In the genomic region with DNA sequence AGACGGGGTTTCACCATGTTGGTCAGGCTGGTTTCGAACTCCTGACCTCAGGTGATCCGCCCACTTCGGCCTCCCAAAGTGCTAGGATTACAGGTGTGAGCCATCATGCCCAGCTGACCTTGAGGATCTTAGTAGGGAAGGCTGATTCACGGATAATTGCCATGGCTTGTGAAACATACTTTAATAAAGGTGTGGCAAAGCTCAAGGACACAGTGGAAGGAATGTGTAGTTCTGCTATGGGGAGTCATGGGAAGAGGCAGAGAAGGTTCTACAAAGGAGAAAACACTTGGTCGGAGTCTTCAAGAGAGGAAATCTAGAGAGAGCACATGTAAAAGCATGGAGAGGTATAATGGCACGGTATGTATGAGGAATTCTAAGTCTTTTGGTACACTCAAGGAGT, we compare ENCODE assay signal across 22 cellular contexts. TPM values are rescaled to one million over a fixed set of nuclear protein-coding genes. Genes with fewer than 3 reads are reported as not detected.
A peak's percentile ranks its signal among the peaks of the same experiment; 100 is the strongest.
DNase-seq lines count a peak whose midpoint lies in the region; ATAC-seq, FAIRE-seq and TF ChIP-seq lines count a peak whose summit lies in the region.
"Had no signal": no experiment of that assay in that cellular context is flagged by ENCODE, and none has a peak within 500 bp of the region (broad histone marks: within the 10 kb centered on the region; RNA-seq: fewer than 3 reads in every experiment).

No MANE protein-coding gene starts in this region.

- H3K27me3 ChIP-seq in HCT116 (ENCODE audit: insufficient read depth, low read length) = no peaks in the 10 kb centered on the region
- H3K27me3 ChIP-seq in mammary epithelial cell (ENCODE audit: insufficient read depth, low read length) = no peaks in the 10 kb centered on the region
- H3K27me3 ChIP-seq in hepatocyte = no peaks in the 10 kb centered on the region

- H4K20me1 ChIP-seq in HCT116 (ENCODE audit: insufficient read depth) (no peaks in the 10 kb centered on the region), mammary epithelial cell (ENCODE audit: insufficient read depth, low read length) (no peaks in the 10 kb centered on the region), hepatocyte (ENCODE audit: insufficient read depth, poor library complexity, severe bottlenecking) (no peaks in the 10 kb centered on the region)

- H3K4me3 ChIP-seq in HCT116 (replicated peaks in 1 of 2; ENCODE audit: low read depth in 1 of 2, low read length in 2 of 2) (no peak overlapping the region), mammary epithelial cell (replicated peaks in 1 of 3; ENCODE audit: insufficient read depth in 1 of 3, low read depth in 2 of 3, low read length in 3 of 3) (no peak overlapping the region), hepatocyte (no peak overlapping the region), mucosa of descending colon (no peak overlapping the region)
- H3K4me3 ChIP-seq: SK-N-MC had no signal

- no peak for TF ChIP-seq POLR2A in HCT116 (IDR thresholded peaks at IDR 0.05; ENCODE audit: borderline replicate concordance, extremely low read depth, insufficient read depth, insufficient read length)

- peak; percentile 30; the same call in 1 of the 2 replicates for ATAC-seq in HCT116
- peak; percentile 56 for ATAC-seq in mucosa of descending colon

- H3K4me2 ChIP-seq in HCT116 (ENCODE audit: low read length) (no peak overlapping the region), mammary epithelial cell (ENCODE audit: insufficient read depth, low read depth, low read length) (no peak overlapping the region), hepatocyte (no peak overlapping the region)

- H3K9me3 ChIP-seq in HCT116 (ENCODE audit: control insufficient read depth in 1 of 2, insufficient read depth in 1 of 2, low read depth in 1 of 2, low read length in 2 of 2) = no peaks in the 10 kb centered on the region
- no peaks in the 10 kb centered on the region for H3K9me3 ChIP-seq in mammary epithelial cell (replicated peaks; ENCODE audit: insufficient read depth, low read length)
- H3K9me3 ChIP-seq in hepatocyte (ENCODE audit: low read depth) = no peaks in the 10 kb centered on the region
- H3K9me3 ChIP-seq in mucosa of descending colon = no peaks in the 10 kb centered on the region

- H3K36me3 ChIP-seq in HCT116 (ENCODE audit: control insufficient read depth in 1 of 2, insufficient read depth in 2 of 2, low read length in 2 of 2) (no peaks in the 10 kb centered on the region), mammary epithelial cell (ENCODE audit: insufficient read depth, low read length) (no peaks in the 10 kb centered on the region), hepatocyte (replicated peaks; ENCODE audit: insufficient read depth, low read depth) (no peaks in the 10 kb centered on the region), mucosa of descending colon (ENCODE audit: low read depth) (no peaks in the 10 kb centered on the region)

- dilution Hi-C loops in mammary epithelial cell (cut with HindIII; ENCODE audit: low sequenced_read_pairs) = no loop called here

- no peak overlapping the region for H2AFZ ChIP-seq in HCT116 (ENCODE audit: low read depth, low read length, poor library complexity, severe bottlenecking)
- no peak overlapping the region for H2AFZ ChIP-seq in mammary epithelial cell (ENCODE audit: low read depth, low read length)
- no peak overlapping the region for H2AFZ ChIP-seq in hepatocyte

- TF ChIP-seq CTCF in HCT116 (IDR thresholded peaks at IDR 0.05 in 2 of 3, conservative IDR thresholded peaks at IDR 0.05 in 1 of 3; ENCODE audit: borderline replicate concordance in 1 of 3, insufficient read depth in 1 of 3, low read depth in 2 of 3, low read length in 2 of 3) (0 out of 6 replicates have a peak, but pooled peaks of 1 of the 3 experiments have one; percentile 9), mammary epithelial cell (conservative IDR thresholded peaks at IDR 0.05 in 1 of 2, IDR thresholded peaks at IDR 0.05 in 1 of 2; ENCODE audit: extremely low read depth in 1 of 2, insufficient read depth in 1 of 2, low read depth in 1 of 2, low read length in 2 of 2) (peak in 1 of 2 donors; percentile 40), hepatocyte (IDR thresholded peaks at IDR 0.05; ENCODE audit: poor library complexity) (no peak), mucosa of descending colon (IDR thresholded peaks at IDR 0.05) (no peak), D721Med (IDR thresholded peaks at IDR 0.05; ENCODE audit: insufficient read depth, missing control alignments) (no peak)

- no peak for TF ChIP-seq RAD21 in HCT116 (IDR thresholded peaks at IDR 0.05; ENCODE audit: low read depth)

- DNase-seq in HCT116 (ENCODE audit: low read depth, low spot score) (no peak), mammary epithelial cell (peak; percentile 14), hepatocyte (ENCODE audit: low spot score) (peak; percentile 26), mucosa of descending colon (no peak), NCI-H1092 (lab: John Stamatoyannopoulos, UW) (no peak), COR-L47 (lab: John Stamatoyannopoulos, UW) (no peak), D721Med (ENCODE audit: insufficient read length, low spot score) (no peak)
- DNase-seq: IMR-90, KG1, MM.1S, NCI-H1417, NCI-H1694, NCI-H2029 treated with DMSO at 0.1 percent for 48 hours, NCI-H2227 treated with DMSO at 0.1 percent for 48 hours, NCI-H526 treated with DMSO at 0.1 percent for 48 hours, RPMI8226, SHP77 treated with DMSO at 0.1 percent for 48 hours had no signal

- in situ Hi-C loops in mammary epithelial cell (cut with MboI; ENCODE audit: low sequenced_read_pairs in 2 of 2) = no loop called here

- FAIRE-seq in D721Med (lab: Jason Lieb, UNC) = no peak
- FAIRE-seq: GM18507, H54 had no signal

- BruUV-seq in HCT116 (replicated peaks; lab: Mats Ljungman, UMichigan) (no TSS peak), mammary epithelial cell (replicated peaks; lab: Mats Ljungman, UMichigan) (no TSS peak)

- intact Hi-C loops in HCT116 (cut with micrococcal nuclease) = no loop called here
- intact Hi-C loops in mammary epithelial cell (cut with micrococcal nuclease) = no loop called here
- intact Hi-C loops in mucosa of descending colon (cut with DNase I, micrococcal nuclease) = no loop called here

- RAD21 ChIA-PET in HCT116 (lab: Charles Lee; ENCODE audit: low non-redundant PET in 1 of 2, low total read pairs in 2 of 2, uncharacterized antibody in 2 of 2, unreplicated experiment in 2 of 2) = no interaction called here

- H3K79me2 ChIP-seq in HCT116 (ENCODE audit: insufficient read depth, low read length) = no peaks in the 10 kb centered on the region
- no peaks in the 10 kb centered on the region for H3K79me2 ChIP-seq in mammary epithelial cell (ENCODE audit: insufficient read depth, low read length)
- H3K79me2 ChIP-seq in hepatocyte = no peaks in the 10 kb centered on the region

- H3K4me1 ChIP-seq in HCT116 (ENCODE audit: control insufficient read depth in 1 of 2, insufficient read depth in 2 of 2, low read length in 2 of 2) (no peaks in the 10 kb centered on the region; a peak in 1 of 4 replicates), mammary epithelial cell (ENCODE audit: insufficient read depth, low read length) (no peaks in the 10 kb centered on the region), hepatocyte (ENCODE audit: insufficient read depth) (no peaks in the 10 kb centered on the region), mucosa of descending colon (ENCODE audit: low read depth) (no peaks in the 10 kb centered on the region)

- CTCF ChIA-PET in HCT116 (lab: Charles Lee) (no interaction called here), mammary epithelial cell (lab: Charles Lee; ENCODE audit: low non-redundant PET) (interaction anchor here (0.5 to 0.6 kb wide), 2 partner anchors 232 to 446 kb away, joined by 3 read pairs; no protein-coding TSS in a partner anchor)

- POLR2A ChIA-PET in HCT116 (lab: Charles Lee) = interaction anchor here (2.1 kb wide), 1 partner anchor 134 kb away, joined by 6 read pairs; no protein-coding TSS in a partner anchor

- WGBS in mammary epithelial cell (ENCODE audit: low coverage, missing lambda C conversion rate) = 89% methylated on average over 7 of the region's 7 CpGs
- 95% methylated on average over 7 of the region's 7 CpGs for WGBS in hepatocyte (ENCODE audit: low lambda C conversion rate, missing lambda C conversion rate)

- H3K9me2 ChIP-seq in HCT116 (ENCODE audit: insufficient read depth) (no peaks in the 10 kb centered on the region), hepatocyte (replicated peaks; ENCODE audit: insufficient read depth) (no peaks in the 10 kb centered on the region)

- no peak overlapping the region for H3K27ac ChIP-seq in HCT116 (ENCODE audit: low read depth, low read length)
- H3K27ac ChIP-seq in mammary epithelial cell (ENCODE audit: insufficient read depth, low read depth, low read length) = no peak overlapping the region
- H3K27ac ChIP-seq in hepatocyte = no peak overlapping the region
- H3K27ac ChIP-seq: SK-N-MC had no signal

- H3K9ac ChIP-seq in HCT116 (ENCODE audit: low read length) = no peak overlapping the region
- H3K9ac ChIP-seq in mammary epithelial cell (ENCODE audit: insufficient read depth, low read length) = no peak overlapping the region

TF ChIP-seq in HCT116, 20 proteins besides CTCF, POLR2A, EP300 and RAD21 (continues in another document):
- TF ChIP-seq YY1 (IDR thresholded peaks at IDR 0.05; ENCODE audit: extremely low read depth, insufficient replicate concordance, low read depth, low read length) = no peak

RNA-seq across cellular contexts. Expression of a gene that starts 12.7 kb away (rescaled TPM):
- total RNA-seq in HCT116 (2021; ENCODE audit: unreplicated experiment) (1.3 TPM), mammary epithelial cell (under 1 TPM; under 0.01 to 0.33 TPM), hepatocyte (0.43 and 0.56 TPM in 2 replicates), mucosa of descending colon (1 to 10 TPM in 1 of 3 donors, under 1 TPM in 2; 0.39 to 2.7 (median 0.64) TPM)
- 0.69 and 0.80 TPM in 2 replicates for polyA plus RNA-seq in HCT116 (2012)
- polyA plus RNA-seq in mammary epithelial cell (0.03 TPM), hepatocyte (1.3 and 2.5 TPM in 2 replicates)
- polyA minus RNA-seq in mammary epithelial cell = not detected
- total RNA-seq: A172 had no signal

RNA-seq across cellular contexts. Expression of a gene that starts 47.4 kb away (rescaled TPM):
- total RNA-seq in HCT116 (2021; ENCODE audit: unreplicated experiment) (11.6 TPM), mammary epithelial cell (10 to 100 TPM in 1 of 2 donors, 1 to 10 TPM in 1; 2.3 to 27.3 TPM), hepatocyte (4.8 and 5.5 TPM in 2 replicates), mucosa of descending colon (1 to 10 TPM; 2.8 to 4.4 (median 3.2) TPM)
- polyA plus RNA-seq in HCT116 (2012) = 5.2 and 6.1 TPM in 2 replicates
- polyA plus RNA-seq in mammary epithelial cell (4.6 TPM), hepatocyte (16.8 and 20.6 TPM in 2 replicates)
- polyA minus RNA-seq in mammary epithelial cell = 22.7 TPM

RNA-seq across cellular contexts. Expression of a gene that starts 48.6 kb away (rescaled TPM):
- 0.96 TPM for total RNA-seq in HCT116 (2021; ENCODE audit: unreplicated experiment)
- polyA plus RNA-seq in HCT116 (2012) = 2.4 and 3.1 TPM in 2 replicates
- total RNA-seq in mammary epithelial cell = not detected
- not detected for polyA plus RNA-seq in mammary epithelial cell
- polyA minus RNA-seq in mammary epithelial cell = not detected
- 0.30 and 1.6 TPM in 2 replicates for total RNA-seq in hepatocyte
- polyA plus RNA-seq in hepatocyte = 2.2 and 3.0 TPM in 2 replicates
- 1 to 10 TPM in 1 of 3 donors, under 1 TPM in 1, not detected in 1; 0.67 to 1.6 TPM for total RNA-seq in mucosa of descending colon
- total RNA-seq: A172, Daoy, IMR-90 had no signal
- polyA plus RNA-seq: IMR-90 had no signal

RNA-seq across cellular contexts. Expression of a gene that starts 55.6 kb away (rescaled TPM):
- total RNA-seq in HCT116 (2021; ENCODE audit: unreplicated experiment) = 56.1 TPM
- polyA plus RNA-seq in HCT116 (2012) = 67.3 and 78.0 TPM in 2 replicates
- 100 to 1,000 TPM in 1 of 2 donors, 10 to 100 TPM in 1; 53.5 to 101 TPM for total RNA-seq in mammary epithelial cell
- polyA plus RNA-seq in mammary epithelial cell = 54.6 TPM
- 73.4 TPM for polyA minus RNA-seq in mammary epithelial cell
- total RNA-seq in hepatocyte = 8.9 and 18.2 TPM in 2 replicates
- polyA plus RNA-seq in hepatocyte = 38.7 and 40.1 TPM in 2 replicates
- total RNA-seq in mucosa of descending colon = 10 to 100 TPM in 2 of 3 donors, 1 to 10 TPM in 1; 6.4 to 14.5 (median 12.0) TPM

Comparison
In these comparisons a context has a peak if more than half of its experiments do, and no peak if none do; other contexts are left out.
1. DNase-seq: peak in mammary epithelial cell (single experiment) and hepatocyte (single experiment); none in HCT116 (single experiment), mucosa of descending colon (0 of 3), NCI-H1092 (single experiment), COR-L47 (single experiment) and D721Med (single experiment).